ENCODE assay signal across 1 cellular context in the genomic region with DNA sequence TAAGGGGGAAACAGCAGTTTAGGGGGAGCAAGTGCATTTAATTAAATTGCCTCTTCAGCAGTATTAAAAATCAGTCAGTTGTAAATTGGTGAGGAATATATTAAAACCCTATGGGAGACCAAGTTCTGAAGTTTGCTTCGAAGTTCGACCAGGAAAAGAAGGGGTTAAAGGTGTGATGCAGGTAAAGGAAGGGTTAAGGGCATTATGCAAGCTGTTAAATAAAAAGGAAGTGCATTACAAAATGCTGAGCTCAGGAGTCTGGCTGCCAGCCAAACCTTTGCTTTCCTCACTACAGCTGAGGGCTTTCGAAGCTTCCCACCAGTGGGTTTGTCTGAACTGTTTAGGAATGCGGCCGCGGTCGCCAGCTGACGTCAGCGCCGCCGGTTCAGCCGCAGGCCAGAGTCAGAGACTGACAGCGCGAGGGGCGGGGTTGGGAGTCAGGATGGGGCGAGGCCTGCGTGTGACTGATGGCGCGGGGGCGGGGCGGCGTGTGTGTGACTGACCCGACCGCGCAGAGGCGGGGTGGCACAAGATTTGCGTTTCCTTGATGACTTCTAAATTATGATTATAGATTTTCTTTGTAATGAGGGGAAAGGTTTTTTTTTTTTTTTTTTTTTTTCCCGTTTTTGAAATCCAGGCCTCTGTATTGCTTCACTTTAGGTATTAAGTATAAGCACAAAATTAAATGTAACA.
TF ChIP-seq lines count a peak whose summit lies in the region.

No MANE protein-coding gene starts in this region.

TF ChIP-seq in IMR-90, 13 proteins besides CTCF, POLR2A, EP300 and RAD21 (continued from another document):
- TF ChIP-seq, protein P1, sequence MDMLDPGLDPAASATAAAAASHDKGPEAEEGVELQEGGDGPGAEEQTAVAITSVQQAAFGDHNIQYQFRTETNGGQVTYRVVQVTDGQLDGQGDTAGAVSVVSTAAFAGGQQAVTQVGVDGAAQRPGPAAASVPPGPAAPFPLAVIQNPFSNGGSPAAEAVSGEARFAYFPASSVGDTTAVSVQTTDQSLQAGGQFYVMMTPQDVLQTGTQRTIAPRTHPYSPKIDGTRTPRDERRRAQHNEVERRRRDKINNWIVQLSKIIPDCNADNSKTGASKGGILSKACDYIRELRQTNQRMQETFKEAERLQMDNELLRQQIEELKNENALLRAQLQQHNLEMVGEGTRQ (IDR thresholded peaks at IDR 0.05; ENCODE audit: low read depth, low read length), result no peak
- TF ChIP-seq CEBPB (IDR thresholded peaks at IDR 0.05; ENCODE audit: low read depth, low read length) (peak; percentile 94), CHD1 (IDR thresholded peaks at IDR 0.05; ENCODE audit: low read depth, low read length) (no peak), FOS (IDR thresholded peaks at IDR 0.05; ENCODE audit: low read depth, low read length) (0 out of 2 replicates have a peak, but pooled peaks have one; percentile 29), BHLHE40 (IDR thresholded peaks at IDR 0.05; ENCODE audit: low read depth, low read length) (peak; percentile 23; the same call in 1 of the 2 replicates), MAZ (IDR thresholded peaks at IDR 0.05; ENCODE audit: borderline replicate concordance, low read depth, low read length) (peak; percentile 97)
- TF ChIP-seq, protein P2, sequence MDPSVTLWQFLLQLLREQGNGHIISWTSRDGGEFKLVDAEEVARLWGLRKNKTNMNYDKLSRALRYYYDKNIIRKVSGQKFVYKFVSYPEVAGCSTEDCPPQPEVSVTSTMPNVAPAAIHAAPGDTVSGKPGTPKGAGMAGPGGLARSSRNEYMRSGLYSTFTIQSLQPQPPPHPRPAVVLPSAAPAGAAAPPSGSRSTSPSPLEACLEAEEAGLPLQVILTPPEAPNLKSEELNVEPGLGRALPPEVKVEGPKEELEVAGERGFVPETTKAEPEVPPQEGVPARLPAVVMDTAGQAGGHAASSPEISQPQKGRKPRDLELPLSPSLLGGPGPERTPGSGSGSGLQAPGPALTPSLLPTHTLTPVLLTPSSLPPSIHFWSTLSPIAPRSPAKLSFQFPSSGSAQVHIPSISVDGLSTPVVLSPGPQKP (IDR thresholded peaks at IDR 0.05; ENCODE audit: borderline replicate concordance, low read depth, low read length), result no peak
